ENCODE assay signal across 8 cellular contexts in the genomic region with DNA sequence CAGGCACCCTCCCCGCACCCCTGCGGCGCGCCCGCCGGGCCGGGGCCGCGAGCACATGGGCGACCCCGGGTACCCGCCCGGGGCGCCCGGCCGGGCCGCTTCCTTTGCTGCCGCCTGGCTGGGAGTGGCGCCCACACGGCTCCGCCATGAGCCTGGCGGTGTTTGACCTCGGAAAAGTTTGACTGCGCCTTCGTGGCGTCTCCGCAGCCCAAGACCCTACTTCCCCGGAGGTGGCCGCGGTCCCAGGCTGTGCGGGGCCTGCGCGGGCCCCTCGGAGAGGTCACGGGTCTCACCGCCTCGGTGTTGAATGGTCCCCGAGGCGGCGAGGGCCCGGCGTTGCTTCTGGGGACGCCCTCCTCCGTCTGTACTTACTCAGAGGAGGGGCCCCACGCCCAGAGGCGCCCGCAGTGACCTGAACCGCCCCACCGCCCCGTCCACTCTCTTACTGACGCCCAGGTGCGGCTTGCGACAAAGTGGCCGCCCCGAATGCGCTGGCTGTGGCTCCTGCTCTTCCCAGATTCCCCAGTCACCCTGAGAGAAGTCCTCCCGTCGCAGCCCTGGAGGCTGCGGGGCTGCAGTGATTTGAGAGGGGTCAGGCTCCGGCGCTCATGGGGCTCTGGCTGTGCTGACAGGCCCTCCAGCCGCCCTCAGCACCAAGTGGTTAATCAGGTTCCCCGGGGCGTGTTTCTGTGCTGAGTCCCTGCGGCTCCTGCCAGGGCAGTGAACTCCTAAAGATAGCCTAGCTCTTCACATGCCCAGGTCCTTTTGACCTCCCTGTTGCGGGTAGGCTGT. TPM values are rescaled to one million over a fixed set of nuclear protein-coding genes. Genes with fewer than 3 reads are reported as not detected.
DNase-seq lines count a peak whose midpoint lies in the region; ATAC-seq and TF ChIP-seq lines count a peak whose summit lies in the region.

No MANE protein-coding gene starts in this region.

- ATAC-seq in HG02571 (IDR thresholded peaks at IDR 0.05; ENCODE audit: unreplicated experiment) (peak; percentile 27), left lobe of liver (peak; percentile 72), HG03457 (IDR thresholded peaks at IDR 0.05; ENCODE audit: unreplicated experiment) (no peak)
- peak; percentile 55 for ATAC-seq in stimulated activated effector memory CD8-positive, alpha-beta T cell treated with anti-CD3 and anti-CD28 coated beads, Interleukin-12 subunit alpha, Interleukin-12 subunit beta, amount 100 ng/mL, for 72 hours

- H3K4me3 Mint-ChIP-seq in stimulated activated effector memory CD8-positive, alpha-beta T cell treated with anti-CD3 and anti-CD28 coated beads, Interleukin-12 subunit alpha, Interleukin-12 subunit beta, amount 100 ng/mL, for 72 hours = peak overlapping the region; percentile 87

- H3K4me3 ChIP-seq in GM08714 (ENCODE audit: low read length) (peak overlapping the region; percentile 87), cardiac fibroblast (replicated peaks in 1 of 2; ENCODE audit: low read depth in 2 of 2, low read length in 2 of 2) (peak overlapping the region; percentile 61 to 64)

- peaks cover 58% of the 10 kb centered on the region for H3K4me1 Mint-ChIP-seq in stimulated activated effector memory CD8-positive, alpha-beta T cell treated with anti-CD3 and anti-CD28 coated beads, Interleukin-12 subunit alpha, Interleukin-12 subunit beta, amount 100 ng/mL, for 72 hours

- no peaks in the 10 kb centered on the region for H3K9me3 Mint-ChIP-seq in stimulated activated effector memory CD8-positive, alpha-beta T cell treated with anti-CD3 and anti-CD28 coated beads, Interleukin-12 subunit alpha, Interleukin-12 subunit beta, amount 100 ng/mL, for 72 hours

- DNase-seq in SW480 (ENCODE audit: low spot score) (peak; percentile 36), cardiac fibroblast (ENCODE audit: low read depth in 2 of 2) (peak; percentile 22 to 35), left lobe of liver (ENCODE audit: low spot score) (peak; percentile 75), occipital lobe (lab: John Stamatoyannopoulos, UW) (no peak)
- peak; percentile 28 to 71 for DNase-seq in stimulated activated effector memory CD8-positive, alpha-beta T cell treated with anti-CD3 and anti-CD28 coated beads, Interleukin-12 subunit alpha, Interleukin-12 subunit beta, amount 100 ng/mL, for 72 hours (ENCODE audit: low spot score in 2 of 2)

- TF ChIP-seq CTCF in cardiac fibroblast (IDR thresholded peaks at IDR 0.05; ENCODE audit: low read depth, low read length) = no peak

- peaks cover 59% of the 10 kb centered on the region for H3K36me3 Mint-ChIP-seq in stimulated activated effector memory CD8-positive, alpha-beta T cell treated with anti-CD3 and anti-CD28 coated beads, Interleukin-12 subunit alpha, Interleukin-12 subunit beta, amount 100 ng/mL, for 72 hours

- H3K27ac Mint-ChIP-seq in stimulated activated effector memory CD8-positive, alpha-beta T cell treated with anti-CD3 and anti-CD28 coated beads, Interleukin-12 subunit alpha, Interleukin-12 subunit beta, amount 100 ng/mL, for 72 hours = peak overlapping the region; percentile 90

RNA-seq across cellular contexts. Expression of a gene that starts 5.8 kb away (rescaled TPM):
- total RNA-seq in left lobe of liver = 14.7 TPM
- 31.5 TPM for total RNA-seq in occipital lobe

RNA-seq across cellular contexts. Expression of a gene that starts 25.1 kb away (rescaled TPM):
- total RNA-seq in left lobe of liver (13.8 TPM), occipital lobe (48.4 TPM)

RNA-seq across cellular contexts. Expression of a gene that starts 46.7 kb away (rescaled TPM):
- total RNA-seq in left lobe of liver (2.7 TPM), occipital lobe (0.78 TPM)
